Comparison of ENCODE assay signal across 23 cellular contexts in genomic region chr18:55850904-55851303, GRCh38.
DNase-seq lines count a peak whose midpoint lies in the region; ATAC-seq and TF ChIP-seq lines count a peak whose summit lies in the region.
"Had no signal": no experiment of that assay in that cellular context is flagged by ENCODE, and none has a peak within 500 bp of the region (broad histone marks: within the 10 kb centered on the region; RNA-seq: fewer than 3 reads in every experiment).

No MANE protein-coding gene starts in this region.

- H3K4me3 ChIP-seq in IMR-90 (ENCODE audit: insufficient read depth, low read depth, low read length), result no peak overlapping the region
- no peak overlapping the region for H3K4me3 ChIP-seq in trophoblast cell (ENCODE audit: low read depth, low read length)
- no peak overlapping the region for H3K4me3 ChIP-seq in SJCRH30
- H3K4me3 ChIP-seq: A549; BLaER1 treated with 17β-estradiol and CSF1 and Interleukin-3, amounts not matched to agents 10 nM and 100 nM; GM12878; GM23248 had no signal

- no peak overlapping the region for H3K4me3 Mint-ChIP-seq in effector memory CD8-positive, alpha-beta T cell
- H3K4me3 Mint-ChIP-seq: CD14-positive monocyte; CD4-positive, alpha-beta T cell; CD8-positive, alpha-beta memory T cell had no signal

- 93% methylated on average over 6 of the region's 8 CpGs; no CpG with 5 or more reads in 1 of the 2 experiments for WGBS in IMR-90 (ENCODE audit: extremely low coverage in 2 of 2, insufficient read length in 1 of 2), 2 experiments
- WGBS in trophoblast cell (ENCODE audit: extremely low coverage, insufficient coverage, insufficient read length), result no CpG with 5 or more reads among the region's 8 CpGs

- no peak for TF ChIP-seq POLR2A in IMR-90 (IDR thresholded peaks at IDR 0.05; ENCODE audit: low read depth, low read length)

- peaks cover 4% of the 10 kb centered on the region for H3K79me2 ChIP-seq in trophoblast cell (ENCODE audit: control insufficient read depth, insufficient read depth, low read length, poor library complexity)

- H2BK15ac ChIP-seq in IMR-90 (ENCODE audit: low read depth, low read length), result no peak overlapping the region

- H3K9me1 ChIP-seq in IMR-90 (ENCODE audit: insufficient read depth, low read length), result no peaks in the 10 kb centered on the region

- H3K18ac ChIP-seq in IMR-90 (ENCODE audit: low read depth, low read length), result no peak overlapping the region
- peak overlapping the region; percentile 89 for H3K18ac ChIP-seq in trophoblast cell (ENCODE audit: low read length)

- H3K9ac ChIP-seq in IMR-90 (ENCODE audit: low read depth, low read length) (no peak overlapping the region), trophoblast cell (ENCODE audit: low read length) (no peak overlapping the region)
- H3K9ac ChIP-seq: BLaER1 treated with 17β-estradiol and CSF1 and Interleukin-3, amounts not matched to agents 10 nM and 100 nM; GM23248 had no signal

- H3K27me3 ChIP-seq in IMR-90 (ENCODE audit: control insufficient read depth, insufficient read depth, low read length) (no peaks in the 10 kb centered on the region), trophoblast cell (ENCODE audit: insufficient read depth, low read length) (no peaks in the 10 kb centered on the region), SJCRH30 (no peaks in the 10 kb centered on the region)
- H3K27me3 ChIP-seq: BE2C; BLaER1 treated with 17β-estradiol and CSF1 and Interleukin-3, amounts not matched to agents 10 nM and 100 nM had no signal

- ATAC-seq in IMR-90 (ENCODE audit: low read depth) (no peak), esophagus mucosa (peak; percentile 36)
- no peak for ATAC-seq in effector memory CD8-positive, alpha-beta T cell (replicated peaks)
- ATAC-seq: A549, GM12878, HCT116 had no signal

- H3K4me1 ChIP-seq in IMR-90 (ENCODE audit: control insufficient read depth, insufficient read depth, low read length) (no peaks in the 10 kb centered on the region), trophoblast cell (ENCODE audit: control insufficient read depth in 1 of 2, insufficient read depth in 2 of 2, low read length in 2 of 2) (peaks cover 12 to 18% of the 10 kb centered on the region in 2 experiments), SJCRH30 (peaks cover under 1% of the 10 kb centered on the region; the same call in 1 of the 2 replicates)
- H3K4me1 ChIP-seq: BE2C had no signal

- DNase-seq in IMR-90 (no peak), trophoblast cell (no peak), SJCRH30 (no peak)
- DNase-seq in effector memory CD8-positive, alpha-beta T cell, result no peak
- DNase-seq in activated T-cell treated with anti-CD3 and anti-CD28 coated beads, Interleukin-2, amount 50 U/mL, for 48 hours, result no peak
- DNase-seq: 8988T; ACHN; AML-193; BE2C; CD4-positive, alpha-beta T cell; CD8-positive, alpha-beta memory T cell; DMS 273 treated with DMSO at 0.1 percent for 48 hours; DMS79; EL; GDM1; GM23248; H7 had no signal

- no peaks in the 10 kb centered on the region for H3K36me3 Mint-ChIP-seq in effector memory CD8-positive, alpha-beta T cell (ENCODE audit: insufficient read depth)
- H3K36me3 Mint-ChIP-seq: CD14-positive monocyte; CD8-positive, alpha-beta memory T cell had no signal

- no peak overlapping the region for H4K12ac ChIP-seq in trophoblast cell (ENCODE audit: low read depth, low read length)

- no peak overlapping the region for H4K5ac ChIP-seq in IMR-90 (ENCODE audit: low read depth, low read length)

- H3K9me3 ChIP-seq in IMR-90 (ENCODE audit: control insufficient read depth, insufficient read depth, low read length) (no peaks in the 10 kb centered on the region), trophoblast cell (ENCODE audit: insufficient read depth, low read depth, low read length) (no peaks in the 10 kb centered on the region), SJCRH30 (replicated peaks) (no peaks in the 10 kb centered on the region)
- H3K9me3 ChIP-seq: A549; BE2C; BLaER1 treated with 17β-estradiol and CSF1 and Interleukin-3, amounts not matched to agents 10 nM and 100 nM had no signal

- no peak overlapping the region for H3K4me2 ChIP-seq in IMR-90 (ENCODE audit: low read depth, low read length)
- H3K4me2 ChIP-seq in trophoblast cell (ENCODE audit: low read length), result no peak overlapping the region
- H3K4me2 ChIP-seq: A549; BLaER1 treated with 17β-estradiol and CSF1 and Interleukin-3, amounts not matched to agents 10 nM and 100 nM had no signal

- H4K8ac ChIP-seq in IMR-90 (ENCODE audit: low read depth in 2 of 2, low read length in 2 of 2), result no peak overlapping the region
- peak overlapping the region; percentile 67 for H4K8ac ChIP-seq in trophoblast cell (ENCODE audit: low read depth, low read length)

- in situ Hi-C loops in IMR-90 (cut with MboI; ENCODE audit: low sequenced_read_pairs), result loop anchor here (10.0 kb wide), 1 partner anchor 724 kb away; no protein-coding TSS in a partner anchor

- no peak overlapping the region for H3K27ac Mint-ChIP-seq in effector memory CD8-positive, alpha-beta T cell
- H3K27ac Mint-ChIP-seq: CD14-positive monocyte; CD4-positive, alpha-beta T cell; CD8-positive, alpha-beta memory T cell had no signal

- H2AK9ac ChIP-seq in IMR-90 (replicated peaks; ENCODE audit: low read depth, low read length, poor library complexity), result no peak overlapping the region

- CTCF ChIA-PET in IMR-90 (lab: Yijun Ruan, JAX), result no interaction called here

- no peak overlapping the region for H3K14ac ChIP-seq in IMR-90 (replicated peaks; ENCODE audit: low read depth, low read length)
- peak overlapping the region; percentile 57 for H3K14ac ChIP-seq in trophoblast cell (ENCODE audit: low read length)

- H4K91ac ChIP-seq in IMR-90 (ENCODE audit: insufficient read depth, low read depth, low read length), result no peak overlapping the region
- peak overlapping the region; percentile 38 for H4K91ac ChIP-seq in trophoblast cell (ENCODE audit: low read depth, low read length)

- H3K79me1 ChIP-seq in IMR-90 (ENCODE audit: low read depth in 1 of 2, low read length in 2 of 2) (no peaks in the 10 kb centered on the region), trophoblast cell (ENCODE audit: low read length) (peaks cover 31% of the 10 kb centered on the region)

- intact Hi-C loops in IMR-90 (cut with micrococcal nuclease), result no loop called here

- H2BK120ac ChIP-seq in IMR-90 (ENCODE audit: low read depth, low read length), result peak overlapping the region; percentile 6; the same call in 1 of the 2 replicates
- H2BK120ac ChIP-seq in trophoblast cell (ENCODE audit: insufficient read depth, low read length, poor library complexity), result peak overlapping the region; percentile 89

- no peak for TF ChIP-seq RAD21 in IMR-90 (IDR thresholded peaks at IDR 0.05; ENCODE audit: low read length)

- no peaks in the 10 kb centered on the region for H3K36me3 ChIP-seq in IMR-90 (ENCODE audit: control insufficient read depth, insufficient read depth, low read length)
- H3K36me3 ChIP-seq in trophoblast cell (ENCODE audit: control insufficient read depth in 1 of 2, insufficient read depth in 2 of 2, low read length in 2 of 2), result no peaks in the 10 kb centered on the region
- no peaks in the 10 kb centered on the region for H3K36me3 ChIP-seq in SJCRH30
- H3K36me3 ChIP-seq: BE2C; BLaER1 treated with 17β-estradiol and CSF1 and Interleukin-3, amounts not matched to agents 10 nM and 100 nM had no signal

- no peaks in the 10 kb centered on the region for H3K4me1 Mint-ChIP-seq in effector memory CD8-positive, alpha-beta T cell (ENCODE audit: low read depth in 2 of 2)
- H3K4me1 Mint-ChIP-seq: CD14-positive monocyte; CD8-positive, alpha-beta memory T cell had no signal

- H2BK12ac ChIP-seq in trophoblast cell (ENCODE audit: low read length), result peak overlapping the region; percentile 94

- H3K9me3 Mint-ChIP-seq in effector memory CD8-positive, alpha-beta T cell, result peaks cover 9 to 15% of the 10 kb centered on the region in 2 donors
- H3K9me3 Mint-ChIP-seq: CD4-positive, alpha-beta T cell had no signal

- H3K4ac ChIP-seq in IMR-90 (ENCODE audit: low read depth, low read length) (no peak overlapping the region; the same call in 1 of the 2 replicates), trophoblast cell (ENCODE audit: low read depth, low read length) (peak overlapping the region; percentile 1)

- H3K23ac ChIP-seq in IMR-90 (ENCODE audit: low read depth, low read length), result no peak overlapping the region
- no peak overlapping the region for H3K23ac ChIP-seq in trophoblast cell (ENCODE audit: low read length)

- no peak overlapping the region for H2BK20ac ChIP-seq in IMR-90 (ENCODE audit: low read depth, low read length)

- H2AK5ac ChIP-seq in IMR-90 (ENCODE audit: low read depth, low read length) (no peak overlapping the region), trophoblast cell (ENCODE audit: low read length) (peak overlapping the region; percentile 84)

- no peak for TF ChIP-seq CTCF in IMR-90 (conservative IDR thresholded peaks at IDR 0.05; ENCODE audit: low read depth, low read length)

- no peak overlapping the region for H2BK5ac ChIP-seq in IMR-90 (ENCODE audit: low read depth, low read length, poor library complexity, severe bottlenecking)
- peak overlapping the region; percentile 66 for H2BK5ac ChIP-seq in trophoblast cell (ENCODE audit: low read depth, low read length, poor library complexity)

- no peak overlapping the region for H3K56ac ChIP-seq in IMR-90 (ENCODE audit: extremely low read depth, insufficient read depth, low read length)

- dilution Hi-C loops in IMR-90 (cut with HindIII; ENCODE audit: low sequenced_read_pairs, unreplicated experiment), result no loop called here

- H3K27ac ChIP-seq in IMR-90 (ENCODE audit: insufficient read depth, low read length) (no peak overlapping the region), trophoblast cell (ENCODE audit: low read depth, low read length) (peak overlapping the region; percentile 60), SJCRH30 (no peak overlapping the region)
- H3K27ac ChIP-seq: A549; BLaER1 treated with 17β-estradiol and CSF1 and Interleukin-3, amounts not matched to agents 10 nM and 100 nM; GM23248 had no signal

- no peak overlapping the region for H2AFZ ChIP-seq in IMR-90 (replicated peaks; ENCODE audit: low read length, poor library complexity)
- no peak overlapping the region for H2AFZ ChIP-seq in trophoblast cell (ENCODE audit: insufficient read depth, low read length, poor library complexity)
- H2AFZ ChIP-seq: GM23248 had no signal

- H3K27me3 Mint-ChIP-seq in effector memory CD8-positive, alpha-beta T cell, result no peaks in the 10 kb centered on the region
- H3K27me3 Mint-ChIP-seq: CD4-positive, alpha-beta T cell; CD8-positive, alpha-beta memory T cell had no signal

- BruUV-seq in IMR-90 (replicated peaks; lab: Mats Ljungman, UMichigan), result no TSS peak

- POLR2A ChIA-PET in IMR-90 (lab: Charles Lee; ENCODE audit: unreplicated experiment), result no interaction called here

- no peaks in the 10 kb centered on the region for H4K20me1 ChIP-seq in IMR-90 (ENCODE audit: insufficient read depth, low read length)
- H4K20me1 ChIP-seq: BLaER1 treated with 17β-estradiol and CSF1 and Interleukin-3, amounts not matched to agents 10 nM and 100 nM had no signal

TF ChIP-seq in IMR-90, 13 proteins besides CTCF, POLR2A, EP300 and RAD21 (continues in another document):
- TF ChIP-seq CEBPB (IDR thresholded peaks at IDR 0.05; ENCODE audit: low read depth, low read length) (no peak), MAZ (IDR thresholded peaks at IDR 0.05; ENCODE audit: borderline replicate concordance, low read depth, low read length) (no peak)
